20 cellular contexts compared by ENCODE assay signal in the genomic region with DNA sequence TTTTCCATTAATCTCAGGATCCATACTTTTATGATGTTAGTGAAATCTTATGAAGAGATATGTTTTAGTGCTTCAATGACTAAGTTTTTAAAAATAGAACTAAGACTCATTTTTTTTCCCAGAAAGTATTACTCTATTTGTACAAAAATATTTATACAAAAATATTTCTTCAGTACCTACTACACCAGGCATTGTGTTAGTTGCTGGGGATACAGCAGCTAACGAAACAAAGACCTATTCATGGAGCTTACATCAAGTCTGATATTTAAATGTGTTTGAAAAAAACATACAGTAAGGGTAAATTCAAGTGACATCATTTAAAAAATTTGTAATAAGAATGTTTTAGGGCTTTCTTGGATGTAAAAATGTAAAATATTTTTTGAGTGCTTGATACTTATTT. TPM values are rescaled to one million over a fixed set of nuclear protein-coding genes. Genes with fewer than 3 reads are reported as not detected.
A peak's percentile ranks its signal among the peaks of the same experiment; 100 is the strongest.
DNase-seq lines count a peak whose midpoint lies in the region; ATAC-seq and TF ChIP-seq lines count a peak whose summit lies in the region.
"Had no signal": no experiment of that assay in that cellular context is flagged by ENCODE, and none has a peak within 500 bp of the region (broad histone marks: within the 10 kb centered on the region; RNA-seq: fewer than 3 reads in every experiment).

No MANE protein-coding gene starts in this region.

- H3K4me1 Mint-ChIP-seq in MCF 10A (ENCODE audit: insufficient read depth, unreplicated experiment) (peaks cover 35% of the 10 kb centered on the region), endothelial cell (ENCODE audit: unreplicated experiment) (peaks cover 54% of the 10 kb centered on the region)
- H3K4me1 Mint-ChIP-seq in naive thymus-derived CD8-positive, alpha-beta T cell = peaks cover 31 to 77% (median 59%) of the 10 kb centered on the region in 4 donors

- TF ChIP-seq CTCF in breast epithelium (IDR thresholded peaks at IDR 0.05) = no peak
- no peak for TF ChIP-seq CTCF in MCF 10A (IDR thresholded peaks at IDR 0.05; ENCODE audit: unreplicated experiment)
- TF ChIP-seq CTCF in endothelial cell (IDR thresholded peaks at IDR 0.05; ENCODE audit: unreplicated experiment) = no peak

- H3K9me3 ChIP-seq in breast epithelium (no peaks in the 10 kb centered on the region), mesenchymal stem cell (ENCODE audit: control insufficient read depth, low read length) (no peaks in the 10 kb centered on the region), aorta (ENCODE audit: control insufficient read depth, low read length) (no peaks in the 10 kb centered on the region)
- H3K9me3 ChIP-seq: esophagus squamous epithelium had no signal

- no peak overlapping the region for H2BK12ac ChIP-seq in mesenchymal stem cell (ENCODE audit: low read length in 2 of 2)

- H4K91ac ChIP-seq in mesenchymal stem cell (ENCODE audit: low read length) = no peak overlapping the region

- WGBS in mesenchymal stem cell = no CpG with 5 or more reads among the region's 1 CpG
- whole genome bisulfite sequencing in aorta, 2 donors = 0 to 5% methylated on average over 1 of the region's 1 CpG

- H3K9me3 Mint-ChIP-seq in MCF 10A (ENCODE audit: unreplicated experiment) (no peaks in the 10 kb centered on the region), endothelial cell (ENCODE audit: unreplicated experiment) (no peaks in the 10 kb centered on the region)
- no peaks in the 10 kb centered on the region for H3K9me3 Mint-ChIP-seq in naive thymus-derived CD8-positive, alpha-beta T cell
- H3K9me3 Mint-ChIP-seq: activated naive CD8-positive, alpha-beta T cell treated with anti-CD3 and anti-CD28 coated beads, Interleukin-2, amount 50 U/mL, for 24 hours had no signal

- H3K36me3 ChIP-seq in breast epithelium (no peaks in the 10 kb centered on the region), mesenchymal stem cell (ENCODE audit: control insufficient read depth in 1 of 2, insufficient read depth in 2 of 2, low read depth in 1 of 2, low read length in 2 of 2) (peaks cover 0 to 4% of the 10 kb centered on the region in 2 experiments), aorta (ENCODE audit: control insufficient read depth in 1 of 2, insufficient read depth in 2 of 2, low read length in 1 of 2) (no peaks in the 10 kb centered on the region)

- H3K4me2 ChIP-seq in mesenchymal stem cell (ENCODE audit: low read length, poor library complexity, severe bottlenecking) = no peak overlapping the region

- no peak overlapping the region for H2BK15ac ChIP-seq in mesenchymal stem cell (ENCODE audit: low read depth, poor library complexity, severe bottlenecking)

- H3K27ac Mint-ChIP-seq in MCF 10A (ENCODE audit: low read depth, unreplicated experiment) = no peak overlapping the region
- peak overlapping the region; percentile 42 for H3K27ac Mint-ChIP-seq in endothelial cell (ENCODE audit: unreplicated experiment)
- H3K27ac Mint-ChIP-seq in naive thymus-derived CD8-positive, alpha-beta T cell = no peak overlapping the region
- H3K27ac Mint-ChIP-seq: activated CD4-positive, alpha-beta T cell treated with anti-CD3 and anti-CD28 coated beads for 36 hours; activated naive CD8-positive, alpha-beta T cell treated with anti-CD3 and anti-CD28 coated beads, Interleukin-2, amount 50 U/mL, for 24 hours had no signal

- CTCF ChIA-PET in MCF 10A (lab: Yijun Ruan, JAX) = no interaction called here

- H2BK120ac ChIP-seq in mesenchymal stem cell (ENCODE audit: low read depth, low read length) = no peak overlapping the region

- H3K4me1 ChIP-seq in breast epithelium (peaks cover 0 to 7% of the 10 kb centered on the region in 2 donors), mesenchymal stem cell (ENCODE audit: control insufficient read depth, insufficient read depth, low read depth, low read length) (no peaks in the 10 kb centered on the region), aorta (ENCODE audit: control insufficient read depth in 1 of 2, insufficient read depth in 2 of 2, low read length in 2 of 2) (peaks cover 3 to 9% of the 10 kb centered on the region in 2 donors)

- H3K9ac ChIP-seq in mesenchymal stem cell (ENCODE audit: low read length) = peak overlapping the region; percentile 62

- no peak for TF ChIP-seq POLR2A in breast epithelium (IDR thresholded peaks at IDR 0.05)

- H4K8ac ChIP-seq in mesenchymal stem cell (ENCODE audit: low read length) = no peak overlapping the region

- no peaks in the 10 kb centered on the region for H3K79me1 ChIP-seq in mesenchymal stem cell (replicated peaks; ENCODE audit: low read length, poor library complexity, severe bottlenecking)

- no peak overlapping the region for H3K4ac ChIP-seq in mesenchymal stem cell (ENCODE audit: low read depth in 1 of 2, low read length in 2 of 2)

- no peak overlapping the region for H3K4me3 Mint-ChIP-seq in MCF 10A (ENCODE audit: unreplicated experiment)
- H3K4me3 Mint-ChIP-seq in endothelial cell (ENCODE audit: unreplicated experiment) = no peak overlapping the region
- peak overlapping the region in 2 of 10 donors; percentile 10 to 32 for H3K4me3 Mint-ChIP-seq in naive thymus-derived CD8-positive, alpha-beta T cell
- H3K4me3 Mint-ChIP-seq: activated CD4-positive, alpha-beta T cell treated with anti-CD3 and anti-CD28 coated beads for 36 hours; activated naive CD8-positive, alpha-beta T cell treated with anti-CD3 and anti-CD28 coated beads, Interleukin-2, amount 50 U/mL, for 24 hours had no signal

- intact Hi-C loops in breast epithelium (cut with DNase I; ENCODE audit: low total_unique reads) = no loop called here
- intact Hi-C loops in MCF 10A (cut with micrococcal nuclease) = no loop called here
- intact Hi-C loops in aorta (cut with DNase I) = loop anchor here in 1 of 2 donors (10.0 kb wide), 1 partner anchor 211 kb away; no protein-coding TSS in a partner anchor

- no peak overlapping the region for H3K14ac ChIP-seq in mesenchymal stem cell (ENCODE audit: low read length in 2 of 2)

- ATAC-seq in aorta (ENCODE audit: low FRiP score) (peak; percentile 79), HG03196 (IDR thresholded peaks at IDR 0.05; ENCODE audit: unreplicated experiment) (no peak)
- no peak for ATAC-seq in naive thymus-derived CD8-positive, alpha-beta T cell
- ATAC-seq: activated naive CD8-positive, alpha-beta T cell treated with anti-CD3 and anti-CD28 coated beads, Interleukin-2, amount 50 U/mL, for 24 hours had no signal

- H3K36me3 Mint-ChIP-seq in MCF 10A (ENCODE audit: insufficient read depth, unreplicated experiment) = peaks cover 7% of the 10 kb centered on the region
- H3K36me3 Mint-ChIP-seq in endothelial cell (ENCODE audit: low read depth, unreplicated experiment) = no peaks in the 10 kb centered on the region
- H3K36me3 Mint-ChIP-seq in naive thymus-derived CD8-positive, alpha-beta T cell = no peaks in the 10 kb centered on the region

- H3K27me3 Mint-ChIP-seq in MCF 10A (ENCODE audit: insufficient read depth, unreplicated experiment) = no peaks in the 10 kb centered on the region
- H3K27me3 Mint-ChIP-seq in endothelial cell (ENCODE audit: unreplicated experiment) = no peaks in the 10 kb centered on the region
- H3K27me3 Mint-ChIP-seq in naive thymus-derived CD8-positive, alpha-beta T cell = no peaks in the 10 kb centered on the region
- H3K27me3 Mint-ChIP-seq: activated CD4-positive, alpha-beta T cell treated with anti-CD3 and anti-CD28 coated beads for 36 hours; activated naive CD8-positive, alpha-beta T cell treated with anti-CD3 and anti-CD28 coated beads, Interleukin-2, amount 50 U/mL, for 24 hours had no signal

- H3K27ac ChIP-seq in breast epithelium (peak overlapping the region; percentile 21 to 36), mesenchymal stem cell (ENCODE audit: low read length, poor library complexity, severe bottlenecking) (no peak overlapping the region), aorta (ENCODE audit: low read depth in 1 of 2, low read length in 2 of 2) (no peak overlapping the region)
- H3K27ac ChIP-seq: 22Rv1, RWPE1 had no signal

- H2BK5ac ChIP-seq in mesenchymal stem cell (ENCODE audit: low read depth, low read length, poor library complexity, severe bottlenecking) = no peak overlapping the region

- H3K23ac ChIP-seq in mesenchymal stem cell (ENCODE audit: low read length in 2 of 2) = no peak overlapping the region

- no TSS peak for BruUV-seq in MCF 10A (replicated peaks; lab: Mats Ljungman, UMichigan)

- no peak overlapping the region for H2AFZ ChIP-seq in mesenchymal stem cell (ENCODE audit: low read depth, low read length)

- no peak overlapping the region for H3K18ac ChIP-seq in mesenchymal stem cell (ENCODE audit: low read depth in 1 of 2, low read length in 2 of 2)

- no peaks in the 10 kb centered on the region for H3K27me3 ChIP-seq in breast epithelium
- H3K27me3 ChIP-seq in mesenchymal stem cell (ENCODE audit: control insufficient read depth in 1 of 2, insufficient read depth in 1 of 2, low read length in 2 of 2) = no peaks in the 10 kb centered on the region
- H3K27me3 ChIP-seq in aorta (ENCODE audit: control insufficient read depth in 1 of 2, insufficient read depth in 2 of 2, low read length in 1 of 2) = no peaks in the 10 kb centered on the region
- H3K27me3 ChIP-seq: esophagus squamous epithelium had no signal

- no peak for DNase-seq in breast epithelium (ENCODE audit: low spot score in 2 of 2)
- no peak for DNase-seq in MCF 10A (ENCODE audit: unreplicated experiment)
- DNase-seq in endothelial cell (ENCODE audit: low spot score) = no peak
- DNase-seq in mesenchymal stem cell = no peak
- no peak for DNase-seq in aorta
- DNase-seq in naive thymus-derived CD8-positive, alpha-beta T cell = no peak
- no peak for DNase-seq in OCI-M2 (lab: John Stamatoyannopoulos, UW; ENCODE audit: unreplicated experiment)
- DNase-seq: activated CD4-positive, alpha-beta T cell treated with anti-CD3 and anti-CD28 coated beads for 36 hours; activated naive CD8-positive, alpha-beta T cell treated with anti-CD3 and anti-CD28 coated beads, Interleukin-2, amount 50 U/mL, for 24 hours; activated T-cell treated with anti-CD3 and anti-CD28 coated beads, Interleukin-2, amount 50 U/mL, for 1 hour; cortex of kidney; esophagus squamous epithelium; NCI-H2081 treated with DMSO at 0.1 percent for 48 hours; NCI-H82; posterior cingulate gyrus had no signal

- POLR2A ChIA-PET in MCF 10A (lab: Yijun Ruan, JAX) = interaction anchor here (0.7 to 5.2 kb wide), 3 partner anchors 11 to 310 kb away, joined by 3 to 57 read pairs (median 4); a partner anchor contains a TSS
- POLR2A ChIA-PET in naive thymus-derived CD8-positive, alpha-beta T cell (lab: Charles Lee) = no interaction called here

- no peak overlapping the region for H2AK5ac ChIP-seq in mesenchymal stem cell (ENCODE audit: low read length, severe bottlenecking)

- no peak overlapping the region for H3K4me3 ChIP-seq in breast epithelium
- no peak overlapping the region for H3K4me3 ChIP-seq in mesenchymal stem cell (ENCODE audit: insufficient read depth in 1 of 2, low read depth in 1 of 2, low read length in 2 of 2)
- H3K4me3 ChIP-seq in aorta (ENCODE audit: low read length in 2 of 2) = no peak overlapping the region
- H3K4me3 ChIP-seq: esophagus squamous epithelium had no signal

RNA-seq across cellular contexts. Expression of a gene that starts 11.6 kb away (rescaled TPM):
- total RNA-seq in breast epithelium (100 to 1,000 TPM; 235 to 263 (median 260) TPM), MCF 10A (2022) (247 and 286 TPM in 2 replicates), endothelial cell (ENCODE audit: unreplicated experiment) (180 TPM), aorta (100 to 1,000 TPM; 176 to 221 TPM)
- polyA plus RNA-seq in mesenchymal stem cell (2013, experiment 1 of 2) = 185 TPM
- polyA plus RNA-seq in mesenchymal stem cell (2013, experiment 2 of 2) = 192 TPM
- polyA plus RNA-seq in aorta = 100 to 1,000 TPM; 119 to 210 TPM
- 100 to 1,000 TPM; 119 to 121 TPM for total RNA-seq in naive thymus-derived CD8-positive, alpha-beta T cell
- polyA plus RNA-seq in naive thymus-derived CD8-positive, alpha-beta T cell = 100 to 1,000 TPM; 187 to 214 (median 199) TPM

RNA-seq across cellular contexts. Expression of a gene that starts 39.6 kb away (rescaled TPM):
- total RNA-seq in breast epithelium = under 1 TPM in 1 of 3 donors, not detected in 2; 0.16 TPM
- total RNA-seq in MCF 10A (2022) = not detected in 2 replicates
- not detected for total RNA-seq in endothelial cell (ENCODE audit: unreplicated experiment)
- 0.15 TPM for polyA plus RNA-seq in mesenchymal stem cell (2013, experiment 1 of 2)
- polyA plus RNA-seq in mesenchymal stem cell (2013, experiment 2 of 2) = 0.26 TPM
- under 1 TPM; 0.21 to 0.65 TPM for total RNA-seq in aorta
- not detected for polyA plus RNA-seq in aorta
- total RNA-seq in naive thymus-derived CD8-positive, alpha-beta T cell = not detected
- polyA plus RNA-seq in naive thymus-derived CD8-positive, alpha-beta T cell = not detected
- total RNA-seq: activated CD4-positive, alpha-beta T cell treated with anti-CD3 and anti-CD28 coated beads for 36 hours; G401; T-helper 2 cell treated with Interferon-gamma antibody and Interleukin-4, amounts not matched to agents 100 ng/mL and 5 ng/mL, for 36 hours had no signal

Comparison
In these comparisons a context has a peak if more than half of its experiments do, and no peak if none do; other contexts are left out.
1. H3K27ac ChIP-seq: peak in breast epithelium (2 of 2); none in mesenchymal stem cell (single experiment) and aorta (0 of 2).